ENCODE assay signal across 1 cellular context in the genomic region with DNA sequence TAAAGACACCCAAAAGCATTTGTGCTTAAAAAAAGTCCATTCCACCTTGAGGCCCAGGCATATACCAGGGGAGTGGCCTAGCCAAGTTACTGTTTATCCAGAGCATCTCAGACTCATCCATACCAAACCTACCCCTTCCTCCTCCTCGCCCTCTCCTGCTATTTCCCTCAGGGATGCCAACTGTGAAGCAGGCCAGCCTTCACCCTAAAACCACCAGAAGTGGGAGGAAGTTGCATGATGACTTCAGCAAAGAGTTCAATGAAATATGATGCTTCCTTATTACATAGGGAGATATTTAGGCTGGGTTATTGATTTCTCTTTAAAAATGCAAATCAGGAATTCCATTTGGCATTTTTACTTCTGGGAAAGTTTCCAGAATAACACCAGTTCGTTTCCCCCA.
TF ChIP-seq lines count a peak whose summit lies in the region.

No MANE protein-coding gene starts in this region.

TF ChIP-seq in HepG2, 621 proteins besides CTCF, POLR2A, EP300 and RAD21 (continued from another document):
- TF ChIP-seq, protein P1, sequence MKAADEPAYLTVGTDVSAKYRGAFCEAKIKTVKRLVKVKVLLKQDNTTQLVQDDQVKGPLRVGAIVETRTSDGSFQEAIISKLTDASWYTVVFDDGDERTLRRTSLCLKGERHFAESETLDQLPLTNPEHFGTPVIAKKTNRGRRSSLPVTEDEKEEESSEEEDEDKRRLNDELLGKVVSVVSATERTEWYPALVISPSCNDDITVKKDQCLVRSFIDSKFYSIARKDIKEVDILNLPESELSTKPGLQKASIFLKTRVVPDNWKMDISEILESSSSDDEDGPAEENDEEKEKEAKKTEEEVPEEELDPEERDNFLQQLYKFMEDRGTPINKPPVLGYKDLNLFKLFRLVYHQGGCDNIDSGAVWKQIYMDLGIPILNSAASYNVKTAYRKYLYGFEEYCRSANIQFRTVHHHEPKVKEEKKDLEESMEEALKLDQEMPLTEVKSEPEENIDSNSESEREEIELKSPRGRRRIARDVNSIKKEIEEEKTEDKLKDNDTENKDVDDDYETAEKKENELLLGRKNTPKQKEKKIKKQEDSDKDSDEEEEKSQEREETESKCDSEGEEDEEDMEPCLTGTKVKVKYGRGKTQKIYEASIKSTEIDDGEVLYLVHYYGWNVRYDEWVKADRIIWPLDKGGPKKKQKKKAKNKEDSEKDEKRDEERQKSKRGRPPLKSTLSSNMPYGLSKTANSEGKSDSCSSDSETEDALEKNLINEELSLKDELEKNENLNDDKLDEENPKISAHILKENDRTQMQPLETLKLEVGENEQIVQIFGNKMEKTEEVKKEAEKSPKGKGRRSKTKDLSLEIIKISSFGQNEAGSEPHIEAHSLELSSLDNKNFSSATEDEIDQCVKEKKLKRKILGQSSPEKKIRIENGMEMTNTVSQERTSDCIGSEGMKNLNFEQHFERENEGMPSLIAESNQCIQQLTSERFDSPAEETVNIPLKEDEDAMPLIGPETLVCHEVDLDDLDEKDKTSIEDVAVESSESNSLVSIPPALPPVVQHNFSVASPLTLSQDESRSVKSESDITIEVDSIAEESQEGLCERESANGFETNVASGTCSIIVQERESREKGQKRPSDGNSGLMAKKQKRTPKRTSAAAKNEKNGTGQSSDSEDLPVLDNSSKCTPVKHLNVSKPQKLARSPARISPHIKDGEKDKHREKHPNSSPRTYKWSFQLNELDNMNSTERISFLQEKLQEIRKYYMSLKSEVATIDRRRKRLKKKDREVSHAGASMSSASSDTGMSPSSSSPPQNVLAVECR (CRISPR knock-in tag; IDR thresholded peaks at IDR 0.05; ENCODE audit: borderline replicate concordance), result no peak
- TF ChIP-seq SUZ12 (IDR thresholded peaks at IDR 0.05; ENCODE audit: low read depth, low read length), result no peak
- TF ChIP-seq ZNF549 (CRISPR knock-in tag; IDR thresholded peaks at IDR 0.05), result no peak
- TF ChIP-seq, protein P2, sequence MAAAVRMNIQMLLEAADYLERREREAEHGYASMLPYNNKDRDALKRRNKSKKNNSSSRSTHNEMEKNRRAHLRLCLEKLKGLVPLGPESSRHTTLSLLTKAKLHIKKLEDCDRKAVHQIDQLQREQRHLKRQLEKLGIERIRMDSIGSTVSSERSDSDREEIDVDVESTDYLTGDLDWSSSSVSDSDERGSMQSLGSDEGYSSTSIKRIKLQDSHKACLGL (CRISPR knock-in tag; IDR thresholded peaks at IDR 0.05), result no peak
- no peak for TF ChIP-seq CENPT (CRISPR knock-in tag; IDR thresholded peaks at IDR 0.05; ENCODE audit: low read depth)
- TF ChIP-seq NFKBIZ (CRISPR knock-in tag; IDR thresholded peaks at IDR 0.05), result no peak
- TF ChIP-seq, protein P3, sequence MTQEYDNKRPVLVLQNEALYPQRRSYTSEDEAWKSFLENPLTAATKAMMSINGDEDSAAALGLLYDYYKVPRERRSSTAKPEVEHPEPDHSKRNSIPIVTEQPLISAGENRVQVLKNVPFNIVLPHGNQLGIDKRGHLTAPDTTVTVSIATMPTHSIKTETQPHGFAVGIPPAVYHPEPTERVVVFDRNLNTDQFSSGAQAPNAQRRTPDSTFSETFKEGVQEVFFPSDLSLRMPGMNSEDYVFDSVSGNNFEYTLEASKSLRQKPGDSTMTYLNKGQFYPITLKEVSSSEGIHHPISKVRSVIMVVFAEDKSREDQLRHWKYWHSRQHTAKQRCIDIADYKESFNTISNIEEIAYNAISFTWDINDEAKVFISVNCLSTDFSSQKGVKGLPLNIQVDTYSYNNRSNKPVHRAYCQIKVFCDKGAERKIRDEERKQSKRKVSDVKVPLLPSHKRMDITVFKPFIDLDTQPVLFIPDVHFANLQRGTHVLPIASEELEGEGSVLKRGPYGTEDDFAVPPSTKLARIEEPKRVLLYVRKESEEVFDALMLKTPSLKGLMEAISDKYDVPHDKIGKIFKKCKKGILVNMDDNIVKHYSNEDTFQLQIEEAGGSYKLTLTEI (CRISPR knock-in tag; conservative IDR thresholded peaks at IDR 0.05), result no peak
- no peak for TF ChIP-seq TCF12 (IDR thresholded peaks at IDR 0.05)
- TF ChIP-seq TCF12 (CRISPR knock-in tag; IDR thresholded peaks at IDR 0.05), result no peak
